Comparison of ENCODE assay signal across 1 cellular context in genomic region chr11:72314600-72315386, GRCh38.
TF ChIP-seq lines count a peak whose summit lies in the region.

No MANE protein-coding gene starts in this region.

TF ChIP-seq in H1, 55 proteins besides CTCF, POLR2A, EP300 and RAD21 (continued from another document):
- TF ChIP-seq E2F6 (IDR thresholded peaks at IDR 0.05) = no peak
- TF ChIP-seq YY1 (IDR thresholded peaks at IDR 0.05; ENCODE audit: low read depth, low read length) = no peak
- TF ChIP-seq EGR1 (IDR thresholded peaks at IDR 0.05; ENCODE audit: borderline replicate concordance, low read depth, low read length) = no peak
- TF ChIP-seq NANOG (IDR thresholded peaks at IDR 0.05; ENCODE audit: insufficient read depth, low read depth, low read length, poor library complexity, severe bottlenecking) = no peak
- TF ChIP-seq CREB1 (IDR thresholded peaks at IDR 0.05) = no peak
- no peak for TF ChIP-seq SIN3A (conservative IDR thresholded peaks at IDR 0.05 in 1 of 2, IDR thresholded peaks at IDR 0.05 in 1 of 2; ENCODE audit: low read depth in 1 of 2, low read length in 2 of 2)
